Comparison of ENCODE assay signal across 8 cellular contexts in genomic region chr15:77070180-77070499, GRCh38. TPM values are rescaled to one million over a fixed set of nuclear protein-coding genes. Genes with fewer than 3 reads are reported as not detected.
DNase-seq lines count a peak whose midpoint lies in the region; ATAC-seq, FAIRE-seq and TF ChIP-seq lines count a peak whose summit lies in the region.

No MANE protein-coding gene starts in this region.

- H3K4me1 ChIP-seq in H1 (replicated peaks in 1 of 4; ENCODE audit: control insufficient read depth in 3 of 4, insufficient read depth in 4 of 4, low read length in 3 of 4) (peaks cover 0 to 10% (median 4%) of the 10 kb centered on the region in 4 experiments; a peak in 5 of 7 replicates), neuronal stem cell (ENCODE audit: control insufficient read depth in 2 of 2, insufficient read depth in 1 of 2, low read depth in 1 of 2, low read length in 2 of 2) (peaks cover 5 to 10% of the 10 kb centered on the region in 2 donors)

- no peak overlapping the region for H2BK15ac ChIP-seq in H1 (ENCODE audit: low read length)
- H2BK15ac ChIP-seq in neuronal stem cell (ENCODE audit: low read length) = no peak overlapping the region

- no peak for TF ChIP-seq RAD21 in H1 (IDR thresholded peaks at IDR 0.05 in 1 of 2, conservative IDR thresholded peaks at IDR 0.05 in 1 of 2; ENCODE audit: low read depth in 2 of 2, low read length in 2 of 2)

- no peak overlapping the region for H2BK20ac ChIP-seq in H1 (ENCODE audit: low read length)

- no peak for ATAC-seq in CD4-positive, alpha-beta T cell (ENCODE audit: poor library complexity)
- ATAC-seq in GM21526 (IDR thresholded peaks at IDR 0.05; ENCODE audit: low FRiP score, unreplicated experiment) (no peak), HG03571 (IDR thresholded peaks at IDR 0.05; ENCODE audit: unreplicated experiment) (no peak)

- H2AFZ ChIP-seq in H1 (ENCODE audit: low read length) (no peak overlapping the region), neuronal stem cell (ENCODE audit: low read length) (peak overlapping the region; percentile 99)

- H3K14ac ChIP-seq in H1 (ENCODE audit: insufficient read length) (no peak overlapping the region), neuronal stem cell (ENCODE audit: low read length) (no peak overlapping the region)

- TF ChIP-seq POLR2A in NB4 (IDR thresholded peaks at IDR 0.05; ENCODE audit: extremely low read depth, insufficient read length) = no peak
- no peak for TF ChIP-seq POLR2A in H1 (IDR thresholded peaks at IDR 0.05; ENCODE audit: control extremely low read depth in 1 of 2, low read depth in 2 of 2, low read length in 2 of 2)

- peaks cover 37% of the 10 kb centered on the region for H3K4me1 Mint-ChIP-seq in CD4-positive, alpha-beta T cell (ENCODE audit: low read depth)

- no peak for FAIRE-seq in H1 (lab: Jason Lieb, UNC)

- H3K36me3 Mint-ChIP-seq in CD4-positive, alpha-beta T cell (ENCODE audit: low read depth) = peaks cover 7% of the 10 kb centered on the region

- intact Hi-C loops in CD4-positive, alpha-beta T cell (cut with DNase I, micrococcal nuclease) = loop anchor here (2.0 to 10.0 kb wide), 5 partner anchors 138 to 1805 kb away; partner anchors contain the start of genes HMG20A (in 1 of the 2), MORF4L1 (in 1 of the 2), PEAK1 (in 1 of the 2) and RCN2 (in 1 of the 2)

- TF ChIP-seq EP300 in H1 (IDR thresholded peaks at IDR 0.05; ENCODE audit: borderline replicate concordance in 1 of 2, low read depth in 2 of 2, low read length in 2 of 2) = no peak

- no peak overlapping the region for H4K5ac ChIP-seq in H1 (ENCODE audit: insufficient read length, low read depth, low read length)

- H3K9ac ChIP-seq in H1 (replicated peaks in 1 of 4; ENCODE audit: extremely low read depth in 1 of 4, low read depth in 3 of 4, low read length in 3 of 4) (peak overlapping the region; percentile 66 to 94 (median 78); a peak in 5 of 7 replicates), neuronal stem cell (ENCODE audit: low read depth, low read length, poor library complexity) (peak overlapping the region; percentile 98)

- TF ChIP-seq CTCF in CD4-positive, alpha-beta T cell (IDR thresholded peaks at IDR 0.05) = no peak
- TF ChIP-seq CTCF in NB4 (IDR thresholded peaks at IDR 0.05; ENCODE audit: low read depth, low read length) (no peak), H1 (IDR thresholded peaks at IDR 0.05; ENCODE audit: control extremely low read depth in 1 of 3, insufficient read depth in 1 of 3, low read depth in 1 of 3, low read length in 3 of 3) (no peak)

- no peak overlapping the region; the same call in 1 of the 2 replicates for H4K8ac ChIP-seq in H1 (ENCODE audit: extremely low read depth, insufficient read depth, low read length)
- no peak overlapping the region for H4K8ac ChIP-seq in neuronal stem cell (ENCODE audit: low read depth, low read length)

- DNase-seq in CD4-positive, alpha-beta T cell = no peak
- DNase-seq in NB4 (ENCODE audit: low read depth) = no peak
- no peak for DNase-seq in H1 (ENCODE audit: low read depth in 1 of 2, low spot score in 2 of 2)
- peak; percentile 21 for DNase-seq in neuronal stem cell (ENCODE audit: low spot score)
- no peak for DNase-seq in retina
- no peak for DNase-seq in NCI-H2081 treated with DMSO at 0.1 percent for 48 hours (lab: John Stamatoyannopoulos, UW)

- peak overlapping the region; percentile 92 for H3K4me3 Mint-ChIP-seq in CD4-positive, alpha-beta T cell

- H3K79me1 ChIP-seq in H1 (ENCODE audit: low read depth, low read length) (peaks cover 3% of the 10 kb centered on the region; the same call in 1 of the 2 replicates), neuronal stem cell (ENCODE audit: low read depth, low read length) (no peaks in the 10 kb centered on the region)

- no peak overlapping the region for H3K23ac ChIP-seq in H1 (ENCODE audit: insufficient read length)
- H3K23ac ChIP-seq in neuronal stem cell (ENCODE audit: low read depth, low read length, poor library complexity) = no peak overlapping the region

- peaks cover 6 to 8% of the 10 kb centered on the region in 2 experiments for H4K20me1 ChIP-seq in H1 (replicated peaks in 1 of 2; ENCODE audit: control insufficient read depth in 1 of 2, insufficient read depth in 2 of 2, low read length in 2 of 2)

- H3K56ac ChIP-seq in H1 (replicated peaks; ENCODE audit: insufficient read length, low read depth, low read length) = no peak overlapping the region

- H3K79me2 ChIP-seq in H1 (ENCODE audit: control insufficient read depth in 1 of 2, insufficient read depth in 2 of 2, low read length in 2 of 2) = peaks cover 0 to 47% of the 10 kb centered on the region in 2 experiments; a peak in 2 of 4 replicates

- H4K91ac ChIP-seq in H1 (replicated peaks; ENCODE audit: insufficient read length, low read length) (no peak overlapping the region), neuronal stem cell (ENCODE audit: low read depth, low read length, poor library complexity) (no peak overlapping the region)

- CTCF ChIA-PET in CD4-positive, alpha-beta T cell (lab: Charles Lee) = interaction anchor here (1.5 kb wide), 1 partner anchor 97 kb away, joined by 5 read pairs; no protein-coding TSS in a partner anchor
- CTCF ChIA-PET in H1 (lab: Charles Lee; ENCODE audit: partially characterized antibody) = interaction anchor here (1.0 kb wide), 1 partner anchor 48 kb away, joined by 4 read pairs; no protein-coding TSS in a partner anchor

- H3K4me3 ChIP-seq in NB4 (ENCODE audit: low read depth, low read length) (peak overlapping the region; percentile 87), H1 (ENCODE audit: extremely low read depth in 1 of 4, insufficient read depth in 2 of 4, low read depth in 3 of 4, low read length in 4 of 4) (peak overlapping the region; percentile 72 to 90 (median 78)), neuronal stem cell (ENCODE audit: low read length in 2 of 2) (peak overlapping the region; percentile 82 to 97)

- no peaks in the 10 kb centered on the region for H3K9me3 Mint-ChIP-seq in CD4-positive, alpha-beta T cell

- H2BK5ac ChIP-seq in H1 (ENCODE audit: low read depth, low read length) (no peak overlapping the region), neuronal stem cell (ENCODE audit: low read length) (peak overlapping the region; percentile 96)

- H3K4me2 ChIP-seq in H1 (ENCODE audit: insufficient read depth in 1 of 2, low read depth in 2 of 2, low read length in 2 of 2) = peak overlapping the region; percentile 74 to 75
- H3K4me2 ChIP-seq in neuronal stem cell (ENCODE audit: insufficient read depth, low read length, poor library complexity, severe bottlenecking) = peak overlapping the region; percentile 58

- H3K18ac ChIP-seq in H1 (ENCODE audit: extremely low read depth, low read length) = no peak overlapping the region
- peak overlapping the region; percentile 99 for H3K18ac ChIP-seq in neuronal stem cell (ENCODE audit: low read length)

- WGBS in H1 (ENCODE audit: extremely low coverage in 1 of 2, insufficient coverage in 1 of 2, insufficient read length in 1 of 2, insufficient replicate concordance in 2 of 2, low coverage in 1 of 2, low lambda C conversion rate in 2 of 2, missing lambda C conversion rate in 1 of 2), 2 experiments = 4% methylated on average over 18 of the region's 18 CpGs; no CpG with 5 or more reads in 1 of the 2 experiments
- no CpG with 5 or more reads among the region's 18 CpGs for WGBS in neuronal stem cell (ENCODE audit: extremely low coverage in 2 of 2, insufficient read length in 2 of 2, insufficient replicate concordance in 1 of 2), 2 donors

- H3K4ac ChIP-seq in H1 (replicated peaks; ENCODE audit: insufficient read length, low read depth, low read length) = no peak overlapping the region
- H3K4ac ChIP-seq in neuronal stem cell (ENCODE audit: low read length) = no peak overlapping the region

- H2BK120ac ChIP-seq in H1 (replicated peaks; ENCODE audit: low read depth, low read length) (no peak overlapping the region), neuronal stem cell (ENCODE audit: low read depth, low read length) (peak overlapping the region; percentile 34)

- H2AK5ac ChIP-seq in H1 (ENCODE audit: low read depth, low read length) (no peak overlapping the region), neuronal stem cell (ENCODE audit: low read depth, low read length) (peak overlapping the region; percentile 58)

- peaks cover 6% of the 10 kb centered on the region for H3K23me2 ChIP-seq in H1 (ENCODE audit: low read depth, low read length)

- H3K36me3 ChIP-seq in H1 (ENCODE audit: control insufficient read depth in 2 of 4, insufficient read depth in 4 of 4, low read length in 3 of 4) (no peaks in the 10 kb centered on the region), neuronal stem cell (replicated peaks in 1 of 2; ENCODE audit: control insufficient read depth in 2 of 2, insufficient read depth in 2 of 2, low read length in 2 of 2) (peaks cover 2 to 32% of the 10 kb centered on the region in 2 donors)

- H2BK12ac ChIP-seq in H1 (ENCODE audit: low read depth, low read length) (no peak overlapping the region), neuronal stem cell (ENCODE audit: low read length) (no peak overlapping the region)

- no peak overlapping the region for H3K27ac ChIP-seq in CD4-positive, alpha-beta T cell (ENCODE audit: low read depth, low read length)
- H3K27ac ChIP-seq in H1 (ENCODE audit: low read depth, low read length) = no peak overlapping the region
- H3K27ac ChIP-seq in neuronal stem cell (replicated peaks; ENCODE audit: low read length) = no peak overlapping the region

- no peaks in the 10 kb centered on the region for H3K27me3 ChIP-seq in CD4-positive, alpha-beta T cell (ENCODE audit: control insufficient read depth, insufficient read depth, low read length)
- H3K27me3 ChIP-seq in H1 (replicated peaks in 1 of 4; ENCODE audit: control insufficient read depth in 3 of 4, extremely low read depth in 1 of 4, insufficient read depth in 3 of 4, low read length in 3 of 4) (peaks cover 0 to 2% (median 0%) of the 10 kb centered on the region in 4 experiments; a peak in 1 of 7 replicates), neuronal stem cell (ENCODE audit: control insufficient read depth in 3 of 3, insufficient read depth in 3 of 3, low read depth in 1 of 3, low read length in 3 of 3) (no peaks in the 10 kb centered on the region)

- POLR2A ChIA-PET in CD4-positive, alpha-beta T cell (lab: Charles Lee) = interaction anchor here (1.3 kb wide), 2 partner anchors 29 to 75 kb away, joined by 6 to 7 read pairs; partner anchors contain the start of gene PSTPIP1
- POLR2A ChIA-PET in H1 (lab: Charles Lee; ENCODE audit: partially characterized antibody) = interaction anchor here (0.9 to 1.2 kb wide), 3 partner anchors 9 to 40 kb away, joined by 3 to 12 read pairs (median 3); no protein-coding TSS in a partner anchor

- H3K9me3 ChIP-seq in CD4-positive, alpha-beta T cell (ENCODE audit: control insufficient read depth, low read length) = no peaks in the 10 kb centered on the region
- no peaks in the 10 kb centered on the region for H3K9me3 ChIP-seq in H1 (ENCODE audit: insufficient read depth in 2 of 2, low read depth in 1 of 2, low read length in 1 of 2)
- H3K9me3 ChIP-seq in neuronal stem cell (replicated peaks in 1 of 2; ENCODE audit: control insufficient read depth in 2 of 2, insufficient read depth in 1 of 2, low read depth in 1 of 2, low read length in 2 of 2) = no peaks in the 10 kb centered on the region

- H3K27me3 Mint-ChIP-seq in CD4-positive, alpha-beta T cell = no peaks in the 10 kb centered on the region

- peak overlapping the region; percentile 85 for H3K27ac Mint-ChIP-seq in CD4-positive, alpha-beta T cell

RNA-seq across cellular contexts. Expression of gene TSPAN3, which starts 0.8 kb away (rescaled TPM):
- total RNA-seq in CD4-positive, alpha-beta T cell = 10 to 100 TPM; 14.7 to 15.5 TPM
- 107 and 112 TPM in 2 replicates for total RNA-seq in H1 (2021; fragmentation: NEBNext Ultra II Directional; extraction: Animal tissue kit (Norgen Biotek cat#: 25700))
- 172 and 238 TPM in 2 replicates for polyA plus RNA-seq in H1 (2011; rRNA removed)
- 185 TPM for polyA plus RNA-seq in H1 (2011; cell fraction: cytosol; rRNA removed)
- 71.9 TPM for polyA plus RNA-seq in H1 (2011; cell fraction: nucleus; rRNA removed)
- 145 to 155 TPM (median 153 TPM) in 4 replicates for polyA plus RNA-seq in H1 (2012, experiment 1 of 2)
- 35.1 TPM for polyA plus RNA-seq in H1 (2012, experiment 2 of 2)
- polyA plus RNA-seq in H1 (2013, experiment 1 of 2) = 119 TPM
- polyA plus RNA-seq in H1 (2013, experiment 2 of 2) = 154 TPM
- polyA minus RNA-seq in H1 (2011; rRNA and poly(A)+ RNA removed) = 197 and 215 TPM in 2 replicates
- polyA minus RNA-seq in H1 (2011; cell fraction: cytosol; rRNA and poly(A)+ RNA removed) = 77.6 TPM
- polyA minus RNA-seq in H1 (2011; cell fraction: nucleus; rRNA and poly(A)+ RNA removed) = 44.1 TPM
- polyA plus RNA-seq in neuronal stem cell (2013, experiment 1 of 2) = 251 TPM
- 239 TPM for polyA plus RNA-seq in neuronal stem cell (2013, experiment 2 of 2)
